Comparison of ENCODE assay signal across 7 cellular contexts in the genomic region with DNA sequence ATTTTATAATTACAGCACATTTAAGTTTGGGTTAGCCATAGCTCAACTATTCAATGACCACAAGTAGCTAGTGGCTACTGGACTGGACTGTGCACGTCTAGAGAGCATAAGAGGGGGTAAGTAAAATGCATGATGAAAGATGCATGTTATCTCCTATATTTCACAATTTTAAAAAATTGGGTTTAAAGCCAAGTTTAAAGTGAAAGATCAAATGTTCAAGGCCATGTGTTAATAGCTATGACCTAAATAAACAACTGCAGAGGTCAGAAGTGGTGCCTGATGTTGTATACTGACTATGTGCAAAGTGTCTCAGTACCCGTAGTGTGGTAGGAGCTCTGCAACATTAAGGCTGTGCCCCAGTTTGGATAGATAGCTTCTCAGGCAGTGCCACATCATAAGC. TPM values are rescaled to one million over a fixed set of nuclear protein-coding genes. Genes with fewer than 3 reads are reported as not detected.
"Had no signal": no experiment of that assay in that cellular context is flagged by ENCODE, and none has a peak within 500 bp of the region (broad histone marks: within the 10 kb centered on the region; RNA-seq: fewer than 3 reads in every experiment).

No MANE protein-coding gene starts in this region.

- ATAC-seq: GM23338 had no signal

- FAIRE-seq: H1, H54 had no signal

- H2AFZ ChIP-seq: GM23338 had no signal

- H3K4me3 ChIP-seq: GM23338 had no signal

- DNase-seq: H9, HCEC 1CT had no signal

- H3K4me2 ChIP-seq: GM23338 had no signal

- H3K27ac ChIP-seq: HL-60 had no signal

RNA-seq across cellular contexts. Expression of a gene that starts 48.2 kb away (rescaled TPM):
- polyA plus RNA-seq: IgD-negative memory B cell had no signal
